1 cellular context compared by ENCODE assay signal in the genomic region with DNA sequence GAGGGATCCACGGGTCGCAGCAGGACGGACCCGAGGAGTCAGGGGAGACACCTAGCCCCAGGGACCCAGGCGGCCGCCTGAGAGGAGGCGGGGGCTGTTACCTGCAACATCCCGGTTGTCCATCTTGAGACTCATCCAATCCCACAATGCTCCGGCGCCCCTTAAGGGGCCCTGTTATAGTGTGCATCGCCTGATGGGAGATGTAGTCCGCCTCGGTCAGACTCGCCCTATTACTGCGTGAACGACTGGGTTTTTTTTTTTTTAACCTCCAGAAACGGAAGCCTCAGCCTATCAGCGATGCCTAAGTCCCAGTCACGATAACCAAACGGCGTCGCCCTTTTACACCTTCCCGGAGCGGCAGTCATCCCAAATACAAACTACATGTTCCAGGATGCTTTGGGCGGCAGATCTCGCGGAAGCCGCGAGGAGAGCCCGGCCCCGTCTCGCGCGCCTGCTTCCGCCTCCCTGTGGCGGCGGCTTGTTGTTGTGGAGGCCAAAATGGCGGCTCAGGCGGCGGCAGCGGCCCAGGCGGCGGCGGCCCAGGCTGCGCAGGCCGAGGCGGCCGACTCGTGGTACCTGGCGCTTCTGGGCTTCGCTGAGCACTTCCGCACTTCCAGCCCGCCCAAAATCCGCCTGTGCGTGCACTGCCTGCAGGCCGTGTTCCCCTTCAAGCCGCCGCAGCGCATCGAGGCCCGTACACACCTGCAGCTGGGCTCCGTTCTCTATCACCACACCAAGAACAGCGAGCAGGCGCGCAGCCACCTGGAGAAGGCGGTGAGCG.
TF ChIP-seq lines count a peak whose summit lies in the region.

TSS of gene MAU2 (plus strand) at position 468 of the 781 bp plus-strand sequence. CDS start at position 499, 31 bp downstream.
TSS of gene SUGP1 (minus strand) at position 148 of the 781 bp plus-strand sequence. CDS start at position 135, 13 bp downstream.

TF ChIP-seq in K562, 482 proteins besides CTCF, POLR2A, EP300 and RAD21 (continued from another document and continues in another):
- TF ChIP-seq E2F5 (CRISPR knock-in tag; IDR thresholded peaks at IDR 0.05) (no peak), ZNF280A (IDR thresholded peaks at IDR 0.05; ENCODE audit: low read depth, partially characterized antibody) (no peak), MAFK (IDR thresholded peaks at IDR 0.05; ENCODE audit: low read length) (0 out of 2 replicates have a peak, but pooled peaks have one; percentile 0), NFRKB (IDR thresholded peaks at IDR 0.05; ENCODE audit: low read depth) (peak; percentile 97), MED1 (CRISPR knock-in tag; IDR thresholded peaks at IDR 0.05; ENCODE audit: borderline replicate concordance) (0 out of 2 replicates have a peak, but pooled peaks have one; percentile 71), ATF3 (IDR thresholded peaks at IDR 0.05) (no peak), ATF3 (CRISPR knock-in tag; conservative IDR thresholded peaks at IDR 0.05) (no peak), PML (IDR thresholded peaks at IDR 0.05; ENCODE audit: low read length) (no peak), ZNF146 (CRISPR knock-in tag; IDR thresholded peaks at IDR 0.05; ENCODE audit: unreplicated experiment) (no peak), POLR2H (tag; IDR thresholded peaks at IDR 0.05; ENCODE audit: low read depth) (peak; percentile 74), ZNF24 (IDR thresholded peaks at IDR 0.05) (no peak), ELF2 (CRISPR knock-in tag; IDR thresholded peaks at IDR 0.05) (peak; percentile 90), PRMT5 (CRISPR knock-in tag; IDR thresholded peaks at IDR 0.05) (no peak), ZSCAN29 (IDR thresholded peaks at IDR 0.05) (no peak), ZBTB11 (CRISPR knock-in tag; IDR thresholded peaks at IDR 0.05) (peak in 1 of 3 experiments; percentile 86; a peak in 2 of 6 replicates), ZNF184 (CRISPR knock-in tag; IDR thresholded peaks at IDR 0.05) (no peak), RNF2 (IDR thresholded peaks at IDR 0.05) (peak; percentile 82), MXI1 (IDR thresholded peaks at IDR 0.05; ENCODE audit: low read depth, low read length) (0 out of 2 replicates have a peak, but pooled peaks have one; percentile 8), EZH2 (IDR thresholded peaks at IDR 0.05; ENCODE audit: borderline replicate concordance, low read depth, low read length) (no peak), RFX7 (CRISPR knock-in tag; IDR thresholded peaks at IDR 0.05) (no peak), GABPA (tag; conservative IDR thresholded peaks at IDR 0.05; ENCODE audit: low read depth) (peak; percentile 86), CHCHD3 (CRISPR knock-in tag; IDR thresholded peaks at IDR 0.05) (no peak), ZNF785 (CRISPR knock-in tag; IDR thresholded peaks at IDR 0.05) (no peak), GATAD2A (IDR thresholded peaks at IDR 0.05) (no peak), NBN (IDR thresholded peaks at IDR 0.05; ENCODE audit: low read depth) (no peak), EHMT2 (IDR thresholded peaks at IDR 0.05) (no peak), STAT5A (IDR thresholded peaks at IDR 0.05; ENCODE audit: borderline replicate concordance, low read length) (0 out of 2 replicates have a peak, but pooled peaks have one; percentile 17), E2F6 (IDR thresholded peaks at IDR 0.05; ENCODE audit: borderline replicate concordance in 1 of 2, extremely low read depth in 1 of 2, insufficient read depth in 1 of 2, insufficient read length in 1 of 2, low read depth in 1 of 2, low read length in 1 of 2, poor library complexity in 1 of 2, severe bottlenecking in 1 of 2) (peak in 1 of 2 experiments; percentile 27), NONO (IDR thresholded peaks at IDR 0.05; ENCODE audit: low read depth in 2 of 2, low read length in 1 of 2) (peak in 1 of 2 experiments; percentile 85; a peak in 3 of 4 replicates), NELFE (IDR thresholded peaks at IDR 0.05; ENCODE audit: insufficient read depth, insufficient read length) (no peak), RBM17 (IDR thresholded peaks at IDR 0.05; ENCODE audit: borderline replicate concordance, low read depth, low read length) (no peak), GABPB1 (CRISPR knock-in tag; IDR thresholded peaks at IDR 0.05) (peak; percentile 80), TCF3 (CRISPR knock-in tag; IDR thresholded peaks at IDR 0.05) (no peak), ZNF324 (CRISPR knock-in tag; IDR thresholded peaks at IDR 0.05) (peak; percentile 52; the same call in 1 of the 2 replicates), NFATC3 (IDR thresholded peaks at IDR 0.05) (no peak), STAT5B (CRISPR knock-in tag; IDR thresholded peaks at IDR 0.05) (no peak), POLR2AphosphoS5 (IDR thresholded peaks at IDR 0.05; ENCODE audit: control insufficient read depth, insufficient read depth, low read depth, low read length) (peak; percentile 55), GTF2A2 (tag; IDR thresholded peaks at IDR 0.05) (peak; percentile 95), PHB2 (IDR thresholded peaks at IDR 0.05; ENCODE audit: low read depth) (no peak), SOX6 (IDR thresholded peaks at IDR 0.05) (0 out of 2 replicates have a peak, but pooled peaks have one; percentile 8), RBBP5 (IDR thresholded peaks at IDR 0.05; ENCODE audit: borderline replicate concordance, insufficient read depth, low read length, poor library complexity, severe bottlenecking) (peak; percentile 77), PHB (CRISPR knock-in tag; IDR thresholded peaks at IDR 0.05) (no peak), COPS2 (conservative IDR thresholded peaks at IDR 0.05) (no peak), SETDB1 (IDR thresholded peaks at IDR 0.05; ENCODE audit: low read length) (no peak), PYGO2 (tag; IDR thresholded peaks at IDR 0.05) (no peak), SUPT5H (IDR thresholded peaks at IDR 0.05) (peak; percentile 81), NFE2 (IDR thresholded peaks at IDR 0.05; ENCODE audit: low read depth) (no peak), HEY1 (CRISPR knock-in tag; IDR thresholded peaks at IDR 0.05; ENCODE audit: borderline replicate concordance) (no peak), HDAC3 (IDR thresholded peaks at IDR 0.05; ENCODE audit: borderline replicate concordance, partially characterized antibody) (no peak), NR2F6 (CRISPR knock-in tag; IDR thresholded peaks at IDR 0.05) (no peak), POLR2B (IDR thresholded peaks at IDR 0.05; ENCODE audit: low read depth, partially characterized antibody) (peak; percentile 68), KLF10 (CRISPR knock-in tag; IDR thresholded peaks at IDR 0.05) (no peak), ZNF717 (CRISPR knock-in tag; IDR thresholded peaks at IDR 0.05) (no peak), ZNF75A (CRISPR knock-in tag; IDR thresholded peaks at IDR 0.05) (0 out of 2 replicates have a peak, but pooled peaks have one; percentile 22), ZKSCAN8 (CRISPR knock-in tag; IDR thresholded peaks at IDR 0.05) (no peak), ZNF316 (IDR thresholded peaks at IDR 0.05) (no peak), MEF2D (tag; conservative IDR thresholded peaks at IDR 0.05; ENCODE audit: low read depth) (no peak), POLR3G (IDR thresholded peaks at IDR 0.05; ENCODE audit: extremely low read depth, insufficient read length, insufficient replicate concordance) (no peak)
- TF ChIP-seq, protein P1, sequence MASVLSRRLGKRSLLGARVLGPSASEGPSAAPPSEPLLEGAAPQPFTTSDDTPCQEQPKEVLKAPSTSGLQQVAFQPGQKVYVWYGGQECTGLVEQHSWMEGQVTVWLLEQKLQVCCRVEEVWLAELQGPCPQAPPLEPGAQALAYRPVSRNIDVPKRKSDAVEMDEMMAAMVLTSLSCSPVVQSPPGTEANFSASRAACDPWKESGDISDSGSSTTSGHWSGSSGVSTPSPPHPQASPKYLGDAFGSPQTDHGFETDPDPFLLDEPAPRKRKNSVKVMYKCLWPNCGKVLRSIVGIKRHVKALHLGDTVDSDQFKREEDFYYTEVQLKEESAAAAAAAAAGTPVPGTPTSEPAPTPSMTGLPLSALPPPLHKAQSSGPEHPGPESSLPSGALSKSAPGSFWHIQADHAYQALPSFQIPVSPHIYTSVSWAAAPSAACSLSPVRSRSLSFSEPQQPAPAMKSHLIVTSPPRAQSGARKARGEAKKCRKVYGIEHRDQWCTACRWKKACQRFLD (CRISPR knock-in tag; IDR thresholded peaks at IDR 0.05), result peak; percentile 74; the same call in 1 of the 2 replicates
- TF ChIP-seq, protein P2, sequence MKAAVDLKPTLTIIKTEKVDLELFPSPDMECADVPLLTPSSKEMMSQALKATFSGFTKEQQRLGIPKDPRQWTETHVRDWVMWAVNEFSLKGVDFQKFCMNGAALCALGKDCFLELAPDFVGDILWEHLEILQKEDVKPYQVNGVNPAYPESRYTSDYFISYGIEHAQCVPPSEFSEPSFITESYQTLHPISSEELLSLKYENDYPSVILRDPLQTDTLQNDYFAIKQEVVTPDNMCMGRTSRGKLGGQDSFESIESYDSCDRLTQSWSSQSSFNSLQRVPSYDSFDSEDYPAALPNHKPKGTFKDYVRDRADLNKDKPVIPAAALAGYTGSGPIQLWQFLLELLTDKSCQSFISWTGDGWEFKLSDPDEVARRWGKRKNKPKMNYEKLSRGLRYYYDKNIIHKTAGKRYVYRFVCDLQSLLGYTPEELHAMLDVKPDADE (conservative IDR thresholded peaks at IDR 0.05; ENCODE audit: control insufficient read depth, low read depth, low read length), result peak; percentile 93
- TF ChIP-seq, protein P3, sequence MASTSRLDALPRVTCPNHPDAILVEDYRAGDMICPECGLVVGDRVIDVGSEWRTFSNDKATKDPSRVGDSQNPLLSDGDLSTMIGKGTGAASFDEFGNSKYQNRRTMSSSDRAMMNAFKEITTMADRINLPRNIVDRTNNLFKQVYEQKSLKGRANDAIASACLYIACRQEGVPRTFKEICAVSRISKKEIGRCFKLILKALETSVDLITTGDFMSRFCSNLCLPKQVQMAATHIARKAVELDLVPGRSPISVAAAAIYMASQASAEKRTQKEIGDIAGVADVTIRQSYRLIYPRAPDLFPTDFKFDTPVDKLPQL (IDR thresholded peaks at IDR 0.05; ENCODE audit: extremely low read depth, insufficient read length), result peak; percentile 63
- TF ChIP-seq, protein P4, sequence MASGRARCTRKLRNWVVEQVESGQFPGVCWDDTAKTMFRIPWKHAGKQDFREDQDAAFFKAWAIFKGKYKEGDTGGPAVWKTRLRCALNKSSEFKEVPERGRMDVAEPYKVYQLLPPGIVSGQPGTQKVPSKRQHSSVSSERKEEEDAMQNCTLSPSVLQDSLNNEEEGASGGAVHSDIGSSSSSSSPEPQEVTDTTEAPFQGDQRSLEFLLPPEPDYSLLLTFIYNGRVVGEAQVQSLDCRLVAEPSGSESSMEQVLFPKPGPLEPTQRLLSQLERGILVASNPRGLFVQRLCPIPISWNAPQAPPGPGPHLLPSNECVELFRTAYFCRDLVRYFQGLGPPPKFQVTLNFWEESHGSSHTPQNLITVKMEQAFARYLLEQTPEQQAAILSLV (tag; IDR thresholded peaks at IDR 0.05), result no peak
